Comparison of ENCODE assay signal across 16 cellular contexts in the genomic region with DNA sequence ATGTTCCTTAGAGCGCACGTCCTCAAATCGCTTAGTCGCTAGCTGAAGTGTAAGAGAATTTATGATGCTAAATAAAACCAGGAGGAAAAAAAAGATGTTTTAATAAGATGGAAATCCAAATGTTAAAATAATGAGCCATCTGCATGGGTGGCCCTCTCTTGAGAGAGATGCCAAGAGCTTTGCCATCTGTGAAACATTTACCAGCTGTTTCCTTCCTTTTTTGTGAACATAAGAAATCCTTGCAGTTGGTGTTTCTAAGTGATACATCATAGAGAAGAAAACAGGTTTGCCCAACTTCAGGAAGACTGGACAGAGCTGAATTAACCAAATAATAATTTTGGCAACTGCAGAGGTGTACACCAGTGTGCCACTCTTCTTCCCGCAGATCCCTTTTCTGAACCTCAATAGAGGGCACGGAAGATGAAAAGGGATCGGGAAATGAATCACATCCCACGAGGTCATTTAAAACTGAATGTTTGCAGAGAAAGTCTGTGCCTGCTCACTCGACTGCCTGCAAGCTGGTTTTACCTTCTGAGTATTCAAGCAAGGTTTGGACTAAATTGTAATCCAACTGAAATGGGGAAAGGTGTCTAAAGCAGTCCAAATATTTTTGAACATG.
"Had no signal": no experiment of that assay in that cellular context is flagged by ENCODE, and none has a peak within 500 bp of the region (broad histone marks: within the 10 kb centered on the region; RNA-seq: fewer than 3 reads in every experiment).

No MANE protein-coding gene starts in this region.

- H3K36me3 ChIP-seq: esophagus muscularis mucosa, spleen had no signal

- H3K4me3 Mint-ChIP-seq: activated naive CD4-positive, alpha-beta T cell treated with anti-CD3 and anti-CD28 coated beads, Interleukin-2, amount 10 ng/mL, durations not matched to agents 7 days and 5 days; natural killer cell treated with Interleukin-12 subunit alpha and Interleukin-12 subunit beta and Interleukin-15 and Interleukin-18, amount 100 ng/mL, for 72 hours; stimulated activated memory B cell treated with anti-CD40 and anti-IgM and Interleukin-4, amounts not matched to agents 10 μg/mL and 1 μg/mL and 100 μg/mL, for 72 hours; T-helper 1 cell treated with Interleukin-12 subunit alpha and Interleukin-12 subunit beta and Interleukin-4 antibody, amounts not matched to agents 30 μg/mL and 1 μg/mL, for 36 hours; type B pancreatic cell had no signal

- H3K36me3 Mint-ChIP-seq: activated naive CD4-positive, alpha-beta T cell treated with anti-CD3 and anti-CD28 coated beads, Interleukin-2, amount 10 ng/mL, durations not matched to agents 7 days and 5 days; natural killer cell treated with Interleukin-12 subunit alpha and Interleukin-12 subunit beta and Interleukin-15 and Interleukin-18, amount 100 ng/mL, for 72 hours; stimulated activated memory B cell treated with anti-CD40 and anti-IgM and Interleukin-4, amounts not matched to agents 10 μg/mL and 1 μg/mL and 100 μg/mL, for 72 hours; type B pancreatic cell had no signal

- H3K9me3 ChIP-seq: esophagus muscularis mucosa, psoas muscle, spleen had no signal

- DNase-seq: activated naive CD4-positive, alpha-beta T cell treated with anti-CD3 and anti-CD28 coated beads, Interleukin-2, amount 10 ng/mL, durations not matched to agents 7 days and 5 days; cerebellar nuclear complex; dermis blood vessel endothelial cell; foreskin fibroblast; nucleus accumbens; psoas muscle; spleen; stimulated activated CD4-positive, alpha-beta T cell treated with anti-CD3 and anti-CD28 coated beads, Interleukin-1b, Interleukin-23, amount 100 ng/mL, for 48 hours had no signal

- H3K27me3 ChIP-seq: esophagus muscularis mucosa, spleen had no signal

- H3K9me3 Mint-ChIP-seq: activated naive CD4-positive, alpha-beta T cell treated with anti-CD3 and anti-CD28 coated beads, Interleukin-2, amount 10 ng/mL, durations not matched to agents 7 days and 5 days; activated T-helper 2 cell treated with anti-CD3 and anti-CD28 coated beads, Interferon-gamma antibody, Interleukin-2, Interleukin-4, amounts not matched to agents 10 μg/mL and 5 μg/mL and 100 μg/mL, durations not matched to agents 14 hours and 24 hours and 36 hours; natural killer cell treated with Interleukin-12 subunit alpha and Interleukin-12 subunit beta and Interleukin-15 and Interleukin-18, amount 100 ng/mL, for 72 hours had no signal

- H3K27me3 Mint-ChIP-seq: activated naive CD4-positive, alpha-beta T cell treated with anti-CD3 and anti-CD28 coated beads, Interleukin-2, amount 10 ng/mL, durations not matched to agents 7 days and 5 days had no signal

- H3K27ac ChIP-seq: esophagus muscularis mucosa, psoas muscle, spleen had no signal

- H3K4me1 Mint-ChIP-seq: activated naive CD4-positive, alpha-beta T cell treated with anti-CD3 and anti-CD28 coated beads, Interleukin-2, amount 10 ng/mL, durations not matched to agents 7 days and 5 days; stimulated activated memory B cell treated with anti-CD40 and anti-IgM and Interleukin-4, amounts not matched to agents 10 μg/mL and 1 μg/mL and 100 μg/mL, for 72 hours had no signal

- H3K4me1 ChIP-seq: esophagus muscularis mucosa, psoas muscle, spleen had no signal

- H3K4me3 ChIP-seq: esophagus muscularis mucosa, psoas muscle, spleen had no signal

- FAIRE-seq: TTC549 had no signal

- ATAC-seq: natural killer cell treated with Interleukin-12 subunit alpha and Interleukin-12 subunit beta and Interleukin-15 and Interleukin-18, amount 100 ng/mL, for 72 hours; psoas muscle; sciatic nerve; stimulated activated memory B cell treated with anti-CD40 and anti-IgM and Interleukin-4, amounts not matched to agents 10 μg/mL and 1 μg/mL and 100 μg/mL, for 72 hours had no signal

- H3K27ac Mint-ChIP-seq: activated naive CD4-positive, alpha-beta T cell treated with anti-CD3 and anti-CD28 coated beads, Interleukin-2, amount 10 ng/mL, durations not matched to agents 7 days and 5 days; activated T-helper 2 cell treated with anti-CD3 and anti-CD28 coated beads, Interferon-gamma antibody, Interleukin-2, Interleukin-4, amounts not matched to agents 10 μg/mL and 5 μg/mL and 100 μg/mL, durations not matched to agents 14 hours and 24 hours and 36 hours; natural killer cell treated with Interleukin-12 subunit alpha and Interleukin-12 subunit beta and Interleukin-15 and Interleukin-18, amount 100 ng/mL, for 72 hours; stimulated activated memory B cell treated with anti-CD40 and anti-IgM and Interleukin-4, amounts not matched to agents 10 μg/mL and 1 μg/mL and 100 μg/mL, for 72 hours; T-helper 1 cell treated with Interleukin-12 subunit alpha and Interleukin-12 subunit beta and Interleukin-4 antibody, amounts not matched to agents 30 μg/mL and 1 μg/mL, for 36 hours; type B pancreatic cell had no signal
